Comparison of ENCODE assay signal across 16 cellular contexts in the genomic region with DNA sequence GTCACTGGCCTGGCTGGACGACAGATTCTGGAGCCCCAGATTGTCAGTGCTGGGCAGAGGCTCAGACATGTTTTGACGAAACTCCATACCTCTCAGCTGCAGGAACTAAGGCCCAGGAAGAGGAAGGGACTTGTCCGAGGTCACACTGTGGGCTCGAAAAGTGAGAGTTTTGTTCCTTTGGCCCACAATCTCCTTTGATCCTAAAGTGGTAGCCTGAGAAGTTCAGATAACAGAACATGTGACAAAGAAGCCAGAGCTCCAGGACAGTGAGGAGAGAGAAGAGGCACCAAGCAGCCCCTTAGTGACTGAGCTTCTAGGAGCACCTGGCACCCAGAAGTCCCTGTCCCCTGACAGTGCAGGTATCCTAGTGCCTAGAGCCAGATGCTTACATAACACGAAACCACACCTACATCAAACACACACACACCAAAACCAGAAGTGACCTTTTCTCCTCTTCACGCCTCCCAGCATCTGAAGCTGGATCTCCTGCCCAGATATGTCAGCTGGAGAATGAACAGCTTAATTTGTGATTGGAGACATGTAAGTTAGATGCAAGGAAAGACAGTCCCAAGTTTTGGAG.
DNase-seq lines count a peak whose midpoint lies in the region; ATAC-seq, FAIRE-seq and TF ChIP-seq lines count a peak whose summit lies in the region.
"Had no signal": no experiment of that assay in that cellular context is flagged by ENCODE, and none has a peak within 500 bp of the region (broad histone marks: within the 10 kb centered on the region; RNA-seq: fewer than 3 reads in every experiment).

No MANE protein-coding gene starts in this region.

- no peak overlapping the region for H3K27ac Mint-ChIP-seq in natural killer cell
- H3K27ac Mint-ChIP-seq: activated CD8-positive, alpha-beta T cell treated with anti-CD3 and anti-CD28 coated beads for 36 hours had no signal

- TF ChIP-seq POLR2A in HCT116 (IDR thresholded peaks at IDR 0.05; ENCODE audit: borderline replicate concordance, extremely low read depth, insufficient read depth, insufficient read length), result no peak
- no peak for TF ChIP-seq POLR2A in GM12878 (IDR thresholded peaks at IDR 0.05; ENCODE audit: low read depth, low read length)
- TF ChIP-seq POLR2A in suprapubic skin (IDR thresholded peaks at IDR 0.05), result no peak

- H3K9me3 ChIP-seq in HCT116 (ENCODE audit: control insufficient read depth in 1 of 2, insufficient read depth in 1 of 2, low read depth in 1 of 2, low read length in 2 of 2) (no peaks in the 10 kb centered on the region), GM12878 (replicated peaks; ENCODE audit: control insufficient read depth, insufficient read depth, low read length) (no peaks in the 10 kb centered on the region), left lung (no peaks in the 10 kb centered on the region), suprapubic skin (no peaks in the 10 kb centered on the region)
- H3K9me3 ChIP-seq: ovary had no signal

- peak overlapping the region; percentile 14 for H2AFZ ChIP-seq in HCT116 (ENCODE audit: low read depth, low read length, poor library complexity, severe bottlenecking)
- no peak overlapping the region for H2AFZ ChIP-seq in GM12878 (ENCODE audit: control insufficient read depth, low read depth, low read length)

- H3K79me2 ChIP-seq in HCT116 (ENCODE audit: insufficient read depth, low read length), result no peaks in the 10 kb centered on the region
- no peaks in the 10 kb centered on the region for H3K79me2 ChIP-seq in GM12878 (ENCODE audit: control insufficient read depth, insufficient read depth, low read length)

- H3K27ac ChIP-seq in HCT116 (ENCODE audit: low read depth, low read length) (no peak overlapping the region), GM12878 (ENCODE audit: control insufficient read depth, insufficient read depth) (no peak overlapping the region), left lung (peak overlapping the region; percentile 53 to 55), suprapubic skin (peak overlapping the region; percentile 91)
- H3K27ac ChIP-seq: cardiac muscle cell, ovary had no signal

- H3K4me1 ChIP-seq in HCT116 (ENCODE audit: control insufficient read depth in 1 of 2, insufficient read depth in 2 of 2, low read length in 2 of 2) (peaks cover 17 to 53% of the 10 kb centered on the region in 2 experiments), GM12878 (ENCODE audit: control insufficient read depth, insufficient read depth, low read length) (no peaks in the 10 kb centered on the region; the same call in 1 of the 2 replicates), left lung (peaks cover 6 to 48% of the 10 kb centered on the region in 2 donors), suprapubic skin (peaks cover 66% of the 10 kb centered on the region)

- CTCF ChIA-PET in HCT116 (lab: Charles Lee) (interaction anchor here (1.0 to 1.8 kb wide), 2 partner anchors 42 to 174 kb away, joined by 3 to 13 read pairs; no protein-coding TSS in a partner anchor), GM12878 (lab: Yijun Ruan, JAX) (interaction anchor here (1.0 kb wide), 2 partner anchors 42 to 139 kb away, joined by 3 read pairs; no protein-coding TSS in a partner anchor)

- no peaks in the 10 kb centered on the region for H3K9me2 ChIP-seq in HCT116 (ENCODE audit: insufficient read depth)

- H3K27me3 ChIP-seq in HCT116 (ENCODE audit: insufficient read depth, low read length) (no peaks in the 10 kb centered on the region), GM12878 (replicated peaks in 1 of 2; ENCODE audit: control insufficient read depth in 2 of 2, insufficient read depth in 2 of 2, low read length in 1 of 2) (no peaks in the 10 kb centered on the region), left lung (no peaks in the 10 kb centered on the region), suprapubic skin (no peaks in the 10 kb centered on the region)
- H3K27me3 ChIP-seq: ovary had no signal

- peaks cover 17 to 38% of the 10 kb centered on the region in 2 donors for H3K4me1 Mint-ChIP-seq in natural killer cell

- no peaks in the 10 kb centered on the region for H4K20me1 ChIP-seq in HCT116 (ENCODE audit: insufficient read depth)
- no peaks in the 10 kb centered on the region for H4K20me1 ChIP-seq in GM12878 (ENCODE audit: control insufficient read depth, insufficient read depth)

- TF ChIP-seq RAD21 in HCT116 (IDR thresholded peaks at IDR 0.05; ENCODE audit: low read depth), result no peak
- no peak for TF ChIP-seq RAD21 in GM12878 (IDR thresholded peaks at IDR 0.05; ENCODE audit: insufficient read depth, low read depth, low read length)

- ATAC-seq in HCT116 (no peak), GM12878 (peak; percentile 78), left lung (peak; percentile 6), natural killer cell (no peak)
- ATAC-seq: activated CD8-positive, alpha-beta T cell treated with anti-CD3 and anti-CD28 coated beads for 36 hours had no signal

- no peak for DNase-seq in HCT116 (ENCODE audit: low read depth, low spot score)
- DNase-seq in GM12878 (ENCODE audit: low read depth, low spot score), result no peak
- no peak for DNase-seq in left lung
- no peak for DNase-seq in suprapubic skin (ENCODE audit: low spot score in 2 of 2)
- DNase-seq in activated T-cell treated with anti-CD3 and anti-CD28 coated beads for 4 hours, result no peak
- DNase-seq in GOT3 (lab: John Stamatoyannopoulos, UW), result no peak
- no peak for DNase-seq in natural killer cell
- DNase-seq: activated CD8-positive, alpha-beta T cell treated with anti-CD3 and anti-CD28 coated beads for 36 hours; activated gamma-delta T cell treated with Interleukin-2 at 50 U/mL for 16 hours; CD4-positive, alpha-beta memory T cell; midbrain; NCI-H1092 treated with DMSO at 0.1 percent for 48 hours; NCI-H510A; ovary had no signal

- H3K4me2 ChIP-seq in HCT116 (ENCODE audit: low read length) (no peak overlapping the region), GM12878 (ENCODE audit: control insufficient read depth, insufficient read depth) (no peak overlapping the region)

- H3K36me3 Mint-ChIP-seq in natural killer cell, result no peaks in the 10 kb centered on the region
- H3K36me3 Mint-ChIP-seq: CD4-positive, alpha-beta memory T cell had no signal

- H3K4me3 Mint-ChIP-seq in natural killer cell, result no peak overlapping the region
- H3K4me3 Mint-ChIP-seq: activated CD8-positive, alpha-beta T cell treated with anti-CD3 and anti-CD28 coated beads for 36 hours; CD4-positive, alpha-beta memory T cell had no signal

- in situ Hi-C loops in GM12878 (cut with MboI), result no loop called here

- peak; percentile 35 for FAIRE-seq in GM12878 (lab: Jason Lieb, UNC)
- FAIRE-seq: G401.6 had no signal

- no peaks in the 10 kb centered on the region for H3K9me3 Mint-ChIP-seq in natural killer cell
- H3K9me3 Mint-ChIP-seq: activated CD8-positive, alpha-beta T cell treated with anti-CD3 and anti-CD28 coated beads for 36 hours; CD4-positive, alpha-beta memory T cell had no signal

- RAD21 ChIA-PET in HCT116 (lab: Charles Lee; ENCODE audit: low non-redundant PET in 1 of 2, low total read pairs in 2 of 2, uncharacterized antibody in 2 of 2, unreplicated experiment in 2 of 2), result no interaction called here
- RAD21 ChIA-PET in GM12878 (lab: Charles Lee; ENCODE audit: unreplicated experiment), result no interaction called here

- WGBS in GM12878 (ENCODE audit: insufficient coverage, insufficient replicate concordance, low lambda C conversion rate, missing lambda C conversion rate), result 23% methylated on average over 6 of the region's 6 CpGs
- WGBS in suprapubic skin, result 46% methylated on average over 6 of the region's 6 CpGs

- no TSS peak for BruUV-seq in HCT116 (replicated peaks; lab: Mats Ljungman, UMichigan)
- no TSS peak for BruUV-seq in GM12878 (replicated peaks; lab: Mats Ljungman, UMichigan)

- H3K4me3 ChIP-seq in HCT116 (replicated peaks in 1 of 2; ENCODE audit: low read depth in 1 of 2, low read length in 2 of 2), result no peak overlapping the region
- no peak overlapping the region for H3K4me3 ChIP-seq in GM12878
- no peak overlapping the region for H3K4me3 ChIP-seq in left lung
- H3K4me3 ChIP-seq in suprapubic skin, result no peak overlapping the region
- H3K4me3 ChIP-seq: cardiac muscle cell, ovary had no signal

- no peak for TF ChIP-seq CTCF in HCT116 (IDR thresholded peaks at IDR 0.05 in 2 of 3, conservative IDR thresholded peaks at IDR 0.05 in 1 of 3; ENCODE audit: borderline replicate concordance in 1 of 3, insufficient read depth in 1 of 3, low read depth in 2 of 3, low read length in 2 of 3)
- TF ChIP-seq CTCF in GM12878 (IDR thresholded peaks at IDR 0.05 in 2 of 3, conservative IDR thresholded peaks at IDR 0.05 in 1 of 3; ENCODE audit: control insufficient read depth in 2 of 3, extremely low read depth in 1 of 3, insufficient read depth in 1 of 3, low read depth in 3 of 3, low read length in 3 of 3), result no peak
- no peak for TF ChIP-seq CTCF in left lung (IDR thresholded peaks at IDR 0.05)
- no peak for TF ChIP-seq CTCF in suprapubic skin (IDR thresholded peaks at IDR 0.05)
- TF ChIP-seq CTCF in natural killer cell (IDR thresholded peaks at IDR 0.05), result no peak

- H3K36me3 ChIP-seq in HCT116 (ENCODE audit: control insufficient read depth in 1 of 2, insufficient read depth in 2 of 2, low read length in 2 of 2) (no peaks in the 10 kb centered on the region), GM12878 (ENCODE audit: control insufficient read depth in 2 of 2, insufficient read depth in 2 of 2, low read length in 1 of 2) (no peaks in the 10 kb centered on the region), left lung (no peaks in the 10 kb centered on the region), suprapubic skin (no peaks in the 10 kb centered on the region)
- H3K36me3 ChIP-seq: cardiac muscle cell, ovary had no signal

- peaks cover 0 to 4% of the 10 kb centered on the region in 2 donors for H3K27me3 Mint-ChIP-seq in natural killer cell (ENCODE audit: low read depth in 2 of 2)

- intact Hi-C loops in HCT116 (cut with micrococcal nuclease) (no loop called here), GM12878 (cut with micrococcal nuclease; ENCODE audit: unreplicated experiment) (no loop called here), left lung (cut with DNase I) (no loop called here), natural killer cell (cut with micrococcal nuclease) (no loop called here)

- POLR2A ChIA-PET in HCT116 (lab: Charles Lee), result no interaction called here
- POLR2A ChIA-PET in GM12878 (lab: Charles Lee), result interaction anchor here (0.6 kb wide), 1 partner anchor 165 kb away, joined by 5 read pairs; no protein-coding TSS in a partner anchor

- SMC1A ChIA-PET in GM12878 (lab: Charles Lee; ENCODE audit: uncharacterized antibody, unreplicated experiment), result interaction anchor here (0.8 to 0.9 kb wide), 2 partner anchors 42 to 174 kb away, joined by 3 read pairs; no protein-coding TSS in a partner anchor

- H3K9ac ChIP-seq in HCT116 (ENCODE audit: low read length) (no peak overlapping the region), GM12878 (ENCODE audit: control insufficient read depth, insufficient read depth, low read length) (no peak overlapping the region)

- no peak for TF ChIP-seq EP300 in GM12878 (IDR thresholded peaks at IDR 0.05; ENCODE audit: borderline replicate concordance in 1 of 2, control insufficient read depth in 1 of 2, low read depth in 2 of 2, low read length in 2 of 2)
- no peak for TF ChIP-seq EP300 in suprapubic skin (IDR thresholded peaks at IDR 0.05)

TF ChIP-seq in HCT116, 20 proteins besides CTCF, POLR2A, EP300 and RAD21 (continues in another document):
- no peak for TF ChIP-seq ZFX (IDR thresholded peaks at IDR 0.05)

Comparison
In these comparisons a context has a peak if more than half of its experiments do, and no peak if none do; other contexts are left out.
1. ATAC-seq: peak in GM12878 (single experiment) and left lung (single experiment); none in HCT116 (single experiment) and natural killer cell (0 of 3).
2. H3K27ac ChIP-seq: peak in left lung (2 of 2) and suprapubic skin (single experiment); none in HCT116 (single experiment) and GM12878 (single experiment).